ENCODE assay signal across 19 cellular contexts in the genomic region with DNA sequence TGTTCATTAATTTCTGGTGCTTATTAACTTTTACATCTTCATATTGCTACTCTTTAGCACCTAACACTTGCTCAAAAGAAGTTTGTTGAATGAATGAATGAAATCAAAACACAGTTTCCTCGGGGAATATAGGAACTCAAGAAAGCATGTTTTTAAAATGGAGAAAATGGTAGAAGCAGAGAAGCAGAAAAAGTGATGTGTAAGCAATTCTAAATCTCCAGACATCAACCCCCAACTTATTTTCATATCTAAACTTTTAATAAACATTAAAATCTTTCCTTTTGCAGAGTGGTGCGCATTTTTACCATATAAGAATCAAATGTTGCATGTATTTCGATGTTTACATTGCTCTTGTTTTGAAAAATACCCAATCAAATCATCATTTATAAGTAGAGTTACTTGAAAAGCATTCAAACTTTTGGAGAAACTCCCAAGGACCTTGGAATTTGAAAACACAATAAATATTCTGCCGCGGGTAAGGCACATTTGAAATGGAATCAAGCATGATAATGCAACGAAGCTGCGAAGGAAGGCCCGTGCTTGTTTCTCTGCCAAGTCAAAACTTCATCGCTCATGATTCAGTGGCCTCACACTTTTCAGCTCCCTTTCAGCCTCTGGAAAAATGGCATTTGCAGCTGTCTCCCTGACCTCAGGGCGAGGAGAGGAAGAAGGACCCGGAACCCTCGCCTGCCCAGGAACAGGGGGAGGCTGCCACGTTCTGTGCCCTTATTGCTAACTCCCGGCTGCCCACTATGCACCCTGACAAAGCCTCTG. TPM values are rescaled to one million over a fixed set of nuclear protein-coding genes. Genes with fewer than 3 reads are reported as not detected.
DNase-seq lines count a peak whose midpoint lies in the region; TF ChIP-seq lines count a peak whose summit lies in the region.
"Had no signal": no experiment of that assay in that cellular context is flagged by ENCODE, and none has a peak within 500 bp of the region (broad histone marks: within the 10 kb centered on the region; RNA-seq: fewer than 3 reads in every experiment).

No MANE protein-coding gene starts in this region.

- 46 to 63% methylated on average over 14 of the region's 14 CpGs for WGBS in testis, 2 donors

- H3K36me3 ChIP-seq in testis (ENCODE audit: low read depth, missing control alignments) = no peaks in the 10 kb centered on the region
- no peaks in the 10 kb centered on the region for H3K36me3 ChIP-seq in tibial artery
- H3K36me3 ChIP-seq: BE2C had no signal

- H3K27me3 Mint-ChIP-seq in osteocyte (ENCODE audit: unreplicated experiment) (peaks cover 6% of the 10 kb centered on the region), Calu3 (ENCODE audit: unreplicated experiment) (peaks cover 34% of the 10 kb centered on the region)

- no peak for TF ChIP-seq POLR2A in testis (IDR thresholded peaks at IDR 0.05)

- peak; percentile 71 for DNase-seq in LHCN-M2 (ENCODE audit: low read depth)
- DNase-seq in iPS-NIHi7 (ENCODE audit: extremely low spot score) = peak; percentile 5
- no peak for DNase-seq in osteocyte (ENCODE audit: extremely low spot score, unreplicated experiment)
- no peak for DNase-seq in testis
- DNase-seq in tibial artery = no peak
- no peak for DNase-seq in central memory CD4-positive, alpha-beta T cell
- no peak for DNase-seq in Calu3
- DNase-seq: BE2C; CD8-positive, alpha-beta T cell; EL; HFFc6; NCI-H1417; NCI-H1930; NCI-H2171 treated with DMSO at 0.1 percent for 48 hours; NCI-H774 had no signal

- CTCF ChIA-PET in Calu3 (lab: Charles Lee) = no interaction called here

- H3K4me1 ChIP-seq in testis = peaks cover 4% of the 10 kb centered on the region
- peaks cover 0 to 7% (median 6%) of the 10 kb centered on the region in 4 donors for H3K4me1 ChIP-seq in tibial artery
- H3K4me1 ChIP-seq: BE2C had no signal

- H3K4me3 Mint-ChIP-seq in osteocyte (ENCODE audit: unreplicated experiment) (peak overlapping the region; percentile 6), Calu3 (ENCODE audit: low read depth, unreplicated experiment) (no peak overlapping the region)

- H3K9me3 ChIP-seq in testis = no peaks in the 10 kb centered on the region
- no peaks in the 10 kb centered on the region for H3K9me3 ChIP-seq in tibial artery
- H3K9me3 ChIP-seq: BE2C had no signal

- H3K4me1 Mint-ChIP-seq in osteocyte (ENCODE audit: unreplicated experiment) = peaks cover 12% of the 10 kb centered on the region
- H3K4me1 Mint-ChIP-seq in Calu3 (ENCODE audit: low read depth, unreplicated experiment) = no peaks in the 10 kb centered on the region

- peaks cover 3% of the 10 kb centered on the region for H3K36me3 Mint-ChIP-seq in osteocyte (ENCODE audit: unreplicated experiment)
- H3K36me3 Mint-ChIP-seq in Calu3 (ENCODE audit: insufficient read depth, unreplicated experiment) = no peaks in the 10 kb centered on the region
- H3K36me3 Mint-ChIP-seq: CD8-positive, alpha-beta T cell had no signal

- BruUV-seq in Calu3 (replicated peaks; lab: Mats Ljungman, UMichigan) = no TSS peak

- H3K27ac ChIP-seq in testis (peak overlapping the region in 1 of 2 donors; percentile 83), tibial artery (no peak overlapping the region)

- no peaks in the 10 kb centered on the region for H3K27me3 ChIP-seq in testis
- H3K27me3 ChIP-seq in tibial artery = peaks cover 0 to 26% of the 10 kb centered on the region in 2 donors

- intact Hi-C loops in testis (cut with DNase I; ENCODE audit: low total_unique reads) = no loop called here
- intact Hi-C loops in tibial artery (cut with DNase I; ENCODE audit: low total_unique reads) = no loop called here
- intact Hi-C loops in Calu3 (cut with micrococcal nuclease; ENCODE audit: unreplicated experiment) = no loop called here

- TF ChIP-seq CTCF in osteocyte (IDR thresholded peaks at IDR 0.05) = no peak
- TF ChIP-seq CTCF in testis (IDR thresholded peaks at IDR 0.05) = no peak
- TF ChIP-seq CTCF in tibial artery (IDR thresholded peaks at IDR 0.05) = no peak
- TF ChIP-seq CTCF in Calu3 (IDR thresholded peaks at IDR 0.05; ENCODE audit: unreplicated experiment) = no peak

- H3K27ac Mint-ChIP-seq in osteocyte (ENCODE audit: unreplicated experiment) (no peak overlapping the region), Calu3 (ENCODE audit: unreplicated experiment) (no peak overlapping the region)
- H3K27ac Mint-ChIP-seq: CD8-positive, alpha-beta T cell; HFFc6 had no signal

- H3K9me3 Mint-ChIP-seq in osteocyte (ENCODE audit: unreplicated experiment) (peaks cover 19% of the 10 kb centered on the region), Calu3 (ENCODE audit: low read depth, unreplicated experiment) (peaks cover 5% of the 10 kb centered on the region)
- H3K9me3 Mint-ChIP-seq: HFFc6 had no signal

- peak overlapping the region; percentile 56 to 64 for H3K4me3 ChIP-seq in testis
- H3K4me3 ChIP-seq in tibial artery = no peak overlapping the region

RNA-seq across cellular contexts. Expression of gene SMIM21, which starts 26.7 kb away (rescaled TPM):
- total RNA-seq in LHCN-M2 (2014; rRNA removed) (not detected in 2 replicates), osteocyte (not detected in 2 replicates), testis (1 to 10 TPM in 1 of 2 donors, under 1 TPM in 1; 0.50 to 2.8 TPM), Calu3 (2022) (not detected in 2 replicates)
- polyA plus RNA-seq in LHCN-M2 (2012) = not detected
- polyA plus RNA-seq in testis (ENCODE audit: insufficient read depth, low read depth, low replicate concordance) = 3.2 TPM
- total RNA-seq: CD8-positive, alpha-beta T cell; H4; HFFc6; NCI-H460; Right ventricle myocardium inferior had no signal
- polyA plus RNA-seq: AG04450 had no signal

Comparison
In these comparisons a context has a peak if more than half of its experiments do, and no peak if none do; other contexts are left out.
1. DNase-seq: peak in LHCN-M2 (single experiment) and iPS-NIHi7 (single experiment); none in osteocyte (single experiment), testis (single experiment), tibial artery (0 of 2), central memory CD4-positive, alpha-beta T cell (single experiment) and Calu3 (single experiment).
2. H3K4me3 ChIP-seq: peak in testis (2 of 2); none in tibial artery (0 of 2).